10 cellular contexts compared by ENCODE assay signal in the genomic region with DNA sequence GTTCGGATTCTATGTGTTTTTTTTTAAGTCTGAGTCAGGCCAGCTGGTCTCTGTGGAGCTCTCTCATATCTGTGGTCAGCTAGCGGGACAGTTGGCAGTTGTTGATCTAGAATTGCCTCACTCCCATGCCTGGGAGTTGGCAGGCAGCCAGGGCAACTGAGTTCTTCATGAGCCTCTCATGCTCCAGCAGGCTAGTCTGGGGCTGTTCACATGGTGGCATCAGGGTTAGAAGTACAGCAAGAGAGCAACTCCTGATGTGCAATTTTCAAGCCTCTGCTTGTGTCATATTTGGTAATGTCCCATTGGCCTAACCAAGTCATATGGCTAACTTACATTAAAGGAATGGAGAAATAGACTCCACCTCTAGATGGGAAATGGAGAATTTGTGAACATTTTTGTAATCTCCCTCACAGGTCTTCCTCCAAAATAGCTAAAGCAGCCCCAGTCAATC. TPM values are rescaled to one million over a fixed set of nuclear protein-coding genes. Genes with fewer than 3 reads are reported as not detected.
A peak's percentile ranks its signal among the peaks of the same experiment; 100 is the strongest.
DNase-seq lines count a peak whose midpoint lies in the region; ATAC-seq, FAIRE-seq and TF ChIP-seq lines count a peak whose summit lies in the region.
"Had no signal": no experiment of that assay in that cellular context is flagged by ENCODE, and none has a peak within 500 bp of the region (broad histone marks: within the 10 kb centered on the region; RNA-seq: fewer than 3 reads in every experiment).

No MANE protein-coding gene starts in this region.

- peaks cover 10% of the 10 kb centered on the region for H3K27me3 Mint-ChIP-seq in HFFc6 (ENCODE audit: insufficient read depth)

- peaks cover 0 to 69% (median 35%) of the 10 kb centered on the region in 4 donors for H3K36me3 ChIP-seq in stomach

- ATAC-seq in SK-N-SH treated with all-trans-retinoic acid at 6 μM for 48 hours (peak; percentile 86), Right ventricle myocardium superior (ENCODE audit: poor library complexity) (peak; percentile 59), HG02981 (IDR thresholded peaks at IDR 0.05; ENCODE audit: unreplicated experiment) (no peak), GM21737 (IDR thresholded peaks at IDR 0.05; ENCODE audit: unreplicated experiment) (no peak), HG03139 (IDR thresholded peaks at IDR 0.05; ENCODE audit: unreplicated experiment) (no peak)

- 29 to 48% (median 30%) methylated on average over 2 of the region's 2 CpGs for WGBS in stomach, 5 donors

- H3K27me3 ChIP-seq in stomach, result no peaks in the 10 kb centered on the region

- DNase-seq in HFFc6 (peak; percentile 86), Right ventricle myocardium superior (peak; percentile 87), stomach (peak; percentile 56), D721Med (ENCODE audit: insufficient read length, low spot score) (no peak)

- no peak for TF ChIP-seq EP300 in stomach (IDR thresholded peaks at IDR 0.05)

- no peak for TF ChIP-seq POLR2A in stomach (IDR thresholded peaks at IDR 0.05)

- H3K4me1 Mint-ChIP-seq in HFFc6 (ENCODE audit: low read depth), result peaks cover 22% of the 10 kb centered on the region
- H3K4me1 Mint-ChIP-seq: IgD-negative memory B cell had no signal

- H3K4me1 ChIP-seq in stomach, result no peaks in the 10 kb centered on the region

- no peaks in the 10 kb centered on the region for H3K9me3 ChIP-seq in stomach

- intact Hi-C loops in Right ventricle myocardium superior (cut with DNase I) (no loop called here), stomach (cut with DNase I; ENCODE audit: low total_unique reads) (no loop called here)

- TF ChIP-seq CTCF in HFFc6 (IDR thresholded peaks at IDR 0.05) (no peak), stomach (IDR thresholded peaks at IDR 0.05) (no peak), D721Med (IDR thresholded peaks at IDR 0.05; ENCODE audit: insufficient read depth, missing control alignments) (no peak)

- H3K9me3 Mint-ChIP-seq in HFFc6, result no peaks in the 10 kb centered on the region
- H3K9me3 Mint-ChIP-seq: IgD-negative memory B cell had no signal

- FAIRE-seq in D721Med (lab: Jason Lieb, UNC), result no peak
- FAIRE-seq: colon had no signal

- no peak overlapping the region for H3K4me3 Mint-ChIP-seq in HFFc6

- H3K27ac Mint-ChIP-seq in HFFc6, result peak overlapping the region; percentile 46
- H3K27ac Mint-ChIP-seq: IgD-negative memory B cell had no signal

- no peaks in the 10 kb centered on the region for H3K36me3 Mint-ChIP-seq in HFFc6 (ENCODE audit: low read depth)
- H3K36me3 Mint-ChIP-seq: IgD-negative memory B cell had no signal

- no peak overlapping the region for H3K27ac ChIP-seq in stomach

- H3K4me3 ChIP-seq in stomach, result no peak overlapping the region

TF ChIP-seq in SK-N-SH treated with all-trans-retinoic acid at 6 μM for 48 hours, 23 proteins besides CTCF, POLR2A, EP300 and RAD21:
- TF ChIP-seq OSR1 (CRISPR knock-in tag; IDR thresholded peaks at IDR 0.05) (no peak), PPARA (CRISPR knock-in tag; IDR thresholded peaks at IDR 0.05; ENCODE audit: borderline replicate concordance) (no peak), ARNTL (CRISPR knock-in tag; IDR thresholded peaks at IDR 0.05; ENCODE audit: borderline replicate concordance, low read depth) (no peak), BACH2 (CRISPR knock-in tag; IDR thresholded peaks at IDR 0.05; ENCODE audit: borderline replicate concordance) (no peak), RARB (CRISPR knock-in tag; IDR thresholded peaks at IDR 0.05) (no peak), ZC3H10 (CRISPR knock-in tag; IDR thresholded peaks at IDR 0.05) (no peak), ZNF8 (CRISPR knock-in tag; IDR thresholded peaks at IDR 0.05) (no peak), CSDC2 (CRISPR knock-in tag; IDR thresholded peaks at IDR 0.05) (no peak), ZFP3 (CRISPR knock-in tag; IDR thresholded peaks at IDR 0.05) (no peak), TOX (CRISPR knock-in tag; IDR thresholded peaks at IDR 0.05; ENCODE audit: borderline replicate concordance) (no peak), ZFP30 (CRISPR knock-in tag; IDR thresholded peaks at IDR 0.05) (no peak), GLIS3 (CRISPR knock-in tag; IDR thresholded peaks at IDR 0.05) (no peak), TCF4 (CRISPR knock-in tag; IDR thresholded peaks at IDR 0.05; ENCODE audit: borderline replicate concordance) (no peak), SNAI2 (CRISPR knock-in tag; IDR thresholded peaks at IDR 0.05) (no peak), ZNF70 (CRISPR knock-in tag; IDR thresholded peaks at IDR 0.05) (no peak)
- TF ChIP-seq, protein P1, sequence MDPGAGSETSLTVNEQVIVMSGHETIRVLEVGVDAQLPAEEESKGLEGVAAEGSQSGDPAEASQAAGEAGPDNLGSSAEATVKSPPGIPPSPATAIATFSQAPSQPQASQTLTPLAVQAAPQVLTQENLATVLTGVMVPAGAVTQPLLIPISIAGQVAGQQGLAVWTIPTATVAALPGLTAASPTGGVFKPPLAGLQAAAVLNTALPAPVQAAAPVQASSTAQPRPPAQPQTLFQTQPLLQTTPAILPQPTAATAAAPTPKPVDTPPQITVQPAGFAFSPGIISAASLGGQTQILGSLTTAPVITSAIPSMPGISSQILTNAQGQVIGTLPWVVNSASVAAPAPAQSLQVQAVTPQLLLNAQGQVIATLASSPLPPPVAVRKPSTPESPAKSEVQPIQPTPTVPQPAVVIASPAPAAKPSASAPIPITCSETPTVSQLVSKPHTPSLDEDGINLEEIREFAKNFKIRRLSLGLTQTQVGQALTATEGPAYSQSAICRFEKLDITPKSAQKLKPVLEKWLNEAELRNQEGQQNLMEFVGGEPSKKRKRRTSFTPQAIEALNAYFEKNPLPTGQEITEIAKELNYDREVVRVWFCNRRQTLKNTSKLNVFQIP (CRISPR knock-in tag; IDR thresholded peaks at IDR 0.05; ENCODE audit: borderline replicate concordance, low read depth), result no peak
- TF ChIP-seq, protein P2, sequence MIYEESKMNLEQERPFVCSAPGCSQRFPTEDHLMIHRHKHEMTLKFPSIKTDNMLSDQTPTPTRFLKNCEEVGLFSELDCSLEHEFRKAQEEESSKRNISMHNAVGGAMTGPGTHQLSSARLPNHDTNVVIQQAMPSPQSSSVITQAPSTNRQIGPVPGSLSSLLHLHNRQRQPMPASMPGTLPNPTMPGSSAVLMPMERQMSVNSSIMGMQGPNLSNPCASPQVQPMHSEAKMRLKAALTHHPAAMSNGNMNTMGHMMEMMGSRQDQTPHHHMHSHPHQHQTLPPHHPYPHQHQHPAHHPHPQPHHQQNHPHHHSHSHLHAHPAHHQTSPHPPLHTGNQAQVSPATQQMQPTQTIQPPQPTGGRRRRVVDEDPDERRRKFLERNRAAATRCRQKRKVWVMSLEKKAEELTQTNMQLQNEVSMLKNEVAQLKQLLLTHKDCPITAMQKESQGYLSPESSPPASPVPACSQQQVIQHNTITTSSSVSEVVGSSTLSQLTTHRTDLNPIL (CRISPR knock-in tag; IDR thresholded peaks at IDR 0.05; ENCODE audit: low read depth), result no peak
- TF ChIP-seq, protein P3, sequence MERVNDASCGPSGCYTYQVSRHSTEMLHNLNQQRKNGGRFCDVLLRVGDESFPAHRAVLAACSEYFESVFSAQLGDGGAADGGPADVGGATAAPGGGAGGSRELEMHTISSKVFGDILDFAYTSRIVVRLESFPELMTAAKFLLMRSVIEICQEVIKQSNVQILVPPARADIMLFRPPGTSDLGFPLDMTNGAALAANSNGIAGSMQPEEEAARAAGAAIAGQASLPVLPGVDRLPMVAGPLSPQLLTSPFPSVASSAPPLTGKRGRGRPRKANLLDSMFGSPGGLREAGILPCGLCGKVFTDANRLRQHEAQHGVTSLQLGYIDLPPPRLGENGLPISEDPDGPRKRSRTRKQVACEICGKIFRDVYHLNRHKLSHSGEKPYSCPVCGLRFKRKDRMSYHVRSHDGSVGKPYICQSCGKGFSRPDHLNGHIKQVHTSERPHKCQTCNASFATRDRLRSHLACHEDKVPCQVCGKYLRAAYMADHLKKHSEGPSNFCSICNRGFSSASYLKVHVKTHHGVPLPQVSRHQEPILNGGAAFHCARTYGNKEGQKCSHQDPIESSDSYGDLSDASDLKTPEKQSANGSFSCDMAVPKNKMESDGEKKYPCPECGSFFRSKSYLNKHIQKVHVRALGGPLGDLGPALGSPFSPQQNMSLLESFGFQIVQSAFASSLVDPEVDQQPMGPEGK (CRISPR knock-in tag; IDR thresholded peaks at IDR 0.05; ENCODE audit: borderline replicate concordance), result no peak

RNA-seq across cellular contexts. Expression of gene IFT52, which starts 6.7 kb away (rescaled TPM):
- total RNA-seq in HFFc6 (2021; fragmentation: NEBNext Ultra II Directional; extraction: Animal tissue kit (Norgen Biotek cat#: 25700)), result 10 to 100 TPM; 29.1 to 37.9 (median 35.2) TPM
- total RNA-seq in Right ventricle myocardium superior (5.5 TPM), stomach (10 to 100 TPM in 1 of 5 donors, 1 to 10 TPM in 2, under 1 TPM in 1, not detected in 1; 0.45 to 41.5 (median 6.4) TPM)
- 10 to 100 TPM; 12.9 to 24.9 (median 17.6) TPM for polyA plus RNA-seq in stomach

RNA-seq across cellular contexts. Expression of gene SGK2, which starts 25.2 kb away (rescaled TPM):
- total RNA-seq in HFFc6 (2021; fragmentation: NEBNext Ultra II Directional; extraction: Animal tissue kit (Norgen Biotek cat#: 25700)), result under 1 TPM in 1 of 6 experiments, not detected in 5; 0.09 TPM
- total RNA-seq in Right ventricle myocardium superior (0.38 TPM), stomach (100 to 1,000 TPM in 1 of 5 donors, 10 to 100 TPM in 4; 21.7 to 118 (median 51.4) TPM)
- 10 to 100 TPM in 2 of 3 donors, 1 to 10 TPM in 1; 2.1 to 19.2 (median 15.3) TPM for polyA plus RNA-seq in stomach
- polyA plus RNA-seq: IgD-negative memory B cell had no signal

Comparison
In these comparisons a context has a peak if more than half of its experiments do, and no peak if none do; other contexts are left out.
1. ATAC-seq: peak in SK-N-SH treated with all-trans-retinoic acid at 6 μM for 48 hours (single experiment) and Right ventricle myocardium superior (single experiment); none in HG02981 (single experiment), GM21737 (single experiment) and HG03139 (single experiment).
2. RNA of gene SGK2, which starts 25.2 kb away (total RNA-seq): 21.7 to 118 TPM in stomach; 0.38 TPM in Right ventricle myocardium superior (single experiment) and 0.09 TPM in HFFc6; every median in the first group is over 10 times any median in the second.